ENCODE assay signal across 8 cellular contexts in genomic region chr1:32724678-32725594, GRCh38. TPM values are rescaled to one million over a fixed set of nuclear protein-coding genes. Genes with fewer than 3 reads are reported as not detected.
DNase-seq lines count a peak whose midpoint lies in the region; ATAC-seq and TF ChIP-seq lines count a peak whose summit lies in the region.

No MANE protein-coding gene starts in this region.

- no peaks in the 10 kb centered on the region for H3K27me3 ChIP-seq in MM.1S (replicated peaks; ENCODE audit: insufficient read depth, low read length)
- H3K27me3 ChIP-seq in right cardiac atrium (ENCODE audit: control insufficient read depth, insufficient read depth): no peaks in the 10 kb centered on the region

- H2AFZ ChIP-seq in MM.1S (ENCODE audit: low read length): peak overlapping the region; percentile 61

- peak overlapping the region; percentile 23; the same call in 1 of the 2 replicates for H3K4me2 ChIP-seq in MM.1S (ENCODE audit: low read depth, low read length)

- H3K4me3 Mint-ChIP-seq in activated T-cell treated with anti-CD3 and anti-CD28 coated beads, Interleukin-2, amount 50 U/mL, for 4 hours: no peak overlapping the region
- no peak overlapping the region for H3K4me3 Mint-ChIP-seq in stimulated activated memory B cell treated with anti-CD40 and anti-IgM and Interleukin-4, amounts not matched to agents 10 μg/mL and 1 μg/mL and 100 μg/mL, for 72 hours

- no peak for TF ChIP-seq CTCF in MM.1S (IDR thresholded peaks at IDR 0.05; ENCODE audit: low read length)

- no peaks in the 10 kb centered on the region for H3K36me3 Mint-ChIP-seq in activated T-cell treated with anti-CD3 and anti-CD28 coated beads, Interleukin-2, amount 50 U/mL, for 4 hours (ENCODE audit: insufficient read depth)
- no peaks in the 10 kb centered on the region for H3K36me3 Mint-ChIP-seq in stimulated activated memory B cell treated with anti-CD40 and anti-IgM and Interleukin-4, amounts not matched to agents 10 μg/mL and 1 μg/mL and 100 μg/mL, for 72 hours

- peaks cover 9% of the 10 kb centered on the region for H3K4me1 Mint-ChIP-seq in activated T-cell treated with anti-CD3 and anti-CD28 coated beads, Interleukin-2, amount 50 U/mL, for 4 hours (ENCODE audit: low read depth)
- H3K4me1 Mint-ChIP-seq in stimulated activated memory B cell treated with anti-CD40 and anti-IgM and Interleukin-4, amounts not matched to agents 10 μg/mL and 1 μg/mL and 100 μg/mL, for 72 hours: peaks cover 13% of the 10 kb centered on the region

- H3K27ac ChIP-seq in MM.1S (ENCODE audit: low read length) (no peak overlapping the region), right cardiac atrium (ENCODE audit: low read length) (no peak overlapping the region)

- H3K4me1 ChIP-seq in MM.1S (ENCODE audit: low read length) (peaks cover 14% of the 10 kb centered on the region), right cardiac atrium (ENCODE audit: control insufficient read depth, insufficient read depth, low read length) (peaks cover 9% of the 10 kb centered on the region)

- H3K4me3 ChIP-seq in MM.1S (ENCODE audit: low read length) (no peak overlapping the region), right cardiac atrium (ENCODE audit: low read length) (no peak overlapping the region)

- ATAC-seq in activated T-cell treated with anti-CD3 and anti-CD28 coated beads, Interleukin-2, amount 50 U/mL, for 4 hours: peak; percentile 75 to 84
- ATAC-seq in right cardiac atrium (peak; percentile 87 to 97), GM21360 (IDR thresholded peaks at IDR 0.05; ENCODE audit: unreplicated experiment) (no peak), HG03469 (IDR thresholded peaks at IDR 0.05; ENCODE audit: unreplicated experiment) (no peak), GM21825 (IDR thresholded peaks at IDR 0.05; ENCODE audit: unreplicated experiment) (no peak)
- peak; percentile 45 for ATAC-seq in stimulated activated memory B cell treated with anti-CD40 and anti-IgM and Interleukin-4, amounts not matched to agents 10 μg/mL and 1 μg/mL and 100 μg/mL, for 72 hours

- H3K9me3 ChIP-seq in MM.1S (replicated peaks; ENCODE audit: insufficient read depth, low read length) (no peaks in the 10 kb centered on the region), right cardiac atrium (ENCODE audit: control insufficient read depth, low read length) (no peaks in the 10 kb centered on the region)

- no peak overlapping the region for H3K9ac ChIP-seq in MM.1S (ENCODE audit: low read length)

- H3K27ac Mint-ChIP-seq in stimulated activated memory B cell treated with anti-CD40 and anti-IgM and Interleukin-4, amounts not matched to agents 10 μg/mL and 1 μg/mL and 100 μg/mL, for 72 hours: no peak overlapping the region

- H3K27me3 Mint-ChIP-seq in activated T-cell treated with anti-CD3 and anti-CD28 coated beads, Interleukin-2, amount 50 U/mL, for 4 hours (ENCODE audit: low read depth): peaks cover 16% of the 10 kb centered on the region
- peaks cover 60% of the 10 kb centered on the region for H3K27me3 Mint-ChIP-seq in stimulated activated memory B cell treated with anti-CD40 and anti-IgM and Interleukin-4, amounts not matched to agents 10 μg/mL and 1 μg/mL and 100 μg/mL, for 72 hours

- 56% methylated on average over 14 of the region's 14 CpGs for WGBS in right cardiac atrium

- no peaks in the 10 kb centered on the region for H3K36me3 ChIP-seq in MM.1S (replicated peaks; ENCODE audit: insufficient read depth, low read length)

- intact Hi-C loops in right cardiac atrium (cut with DNase I): no loop called here

- DNase-seq in DMS53 treated with DMSO at 0.1 percent for 48 hours (lab: John Stamatoyannopoulos, UW; ENCODE audit: unreplicated experiment) (peak; percentile 85), MM.1S (peak; percentile 66), right cardiac atrium (peak; percentile 73 to 80 (median 79))
- DNase-seq in activated T-cell treated with anti-CD3 and anti-CD28 coated beads, Interleukin-2, amount 50 U/mL, for 4 hours: no peak

- H3K9me2 ChIP-seq in MM.1S (replicated peaks; ENCODE audit: insufficient read depth, low read length): no peaks in the 10 kb centered on the region

- H4K20me1 ChIP-seq in MM.1S (ENCODE audit: insufficient read depth, low read length): no peaks in the 10 kb centered on the region

- H3K9me3 Mint-ChIP-seq in activated T-cell treated with anti-CD3 and anti-CD28 coated beads, Interleukin-2, amount 50 U/mL, for 4 hours: no peaks in the 10 kb centered on the region
- H3K9me3 Mint-ChIP-seq in stimulated activated memory B cell treated with anti-CD40 and anti-IgM and Interleukin-4, amounts not matched to agents 10 μg/mL and 1 μg/mL and 100 μg/mL, for 72 hours: no peaks in the 10 kb centered on the region

- H3K79me2 ChIP-seq in MM.1S (ENCODE audit: low read length): no peaks in the 10 kb centered on the region

- H3F3A ChIP-seq in MM.1S (ENCODE audit: insufficient read depth, low read length): no peaks in the 10 kb centered on the region

RNA-seq across cellular contexts. Expression of gene SYNC, which starts 22.4 kb away (rescaled TPM):
- not detected for total RNA-seq in activated T-cell treated with anti-CD3 and anti-CD28 coated beads, Interleukin-2, amount 50 U/mL, for 4 hours
- total RNA-seq in right cardiac atrium: 10 to 100 TPM; 18.4 to 33.6 (median 24.5) TPM
- 14.1 TPM for polyA plus RNA-seq in right cardiac atrium

Comparison
In these comparisons a context has a peak if more than half of its experiments do, and no peak if none do; other contexts are left out.
1. ATAC-seq: peak in activated T-cell treated with anti-CD3 and anti-CD28 coated beads, Interleukin-2, amount 50 U/mL, for 4 hours (2 of 2), right cardiac atrium (2 of 2) and stimulated activated memory B cell treated with anti-CD40 and anti-IgM and Interleukin-4, amounts not matched to agents 10 μg/mL and 1 μg/mL and 100 μg/mL, for 72 hours (single experiment); none in GM21360 (single experiment), HG03469 (single experiment) and GM21825 (single experiment).
2. RNA of gene SYNC, which starts 22.4 kb away (total RNA-seq): 18.4 to 33.6 TPM in right cardiac atrium; not detected in activated T-cell treated with anti-CD3 and anti-CD28 coated beads, Interleukin-2, amount 50 U/mL, for 4 hours; every median in the first group is over 10 times any median in the second.